In the genomic region with DNA sequence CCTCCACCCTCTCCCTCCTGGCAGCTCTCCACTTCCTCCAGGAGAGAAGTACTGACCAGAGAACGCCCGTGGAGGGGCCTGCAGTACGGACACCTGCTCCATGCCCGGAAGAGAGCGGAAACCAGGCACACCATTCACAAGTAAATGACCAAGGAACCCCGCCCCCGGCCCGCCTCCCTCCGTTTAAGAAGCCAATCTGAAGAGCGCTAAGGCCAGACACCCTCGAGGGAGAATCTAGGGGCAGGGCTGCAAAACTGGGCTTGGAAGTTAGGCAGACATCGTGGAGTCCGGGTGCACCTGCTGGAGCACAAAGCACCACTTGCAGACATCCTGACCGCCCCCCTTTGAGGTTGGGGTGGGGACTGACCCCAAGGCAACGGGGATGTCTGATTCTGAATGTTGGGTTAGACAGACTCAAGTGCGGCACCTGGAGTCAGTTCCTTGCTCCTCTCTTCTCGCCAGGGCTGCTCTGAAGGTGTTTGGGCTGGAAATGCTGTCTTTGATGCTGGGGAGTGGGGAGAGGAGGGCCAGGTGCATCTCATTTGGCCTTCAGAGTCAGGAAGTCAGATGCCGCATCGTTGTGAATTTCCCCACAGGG, we compare ENCODE assay signal across 8 cellular contexts. TPM values are rescaled to one million over a fixed set of nuclear protein-coding genes. Genes with fewer than 3 reads are reported as not detected.
DNase-seq lines count a peak whose midpoint lies in the region; ATAC-seq and TF ChIP-seq lines count a peak whose summit lies in the region.

No MANE protein-coding gene starts in this region.

- TF ChIP-seq CTCF in Calu3 (IDR thresholded peaks at IDR 0.05; ENCODE audit: unreplicated experiment) (no peak), LNCaP clone FGC (IDR thresholded peaks at IDR 0.05; ENCODE audit: control insufficient read depth, extremely low read depth, insufficient read depth) (peak; percentile 15; the same call in 1 of the 2 replicates), foreskin keratinocyte (conservative IDR thresholded peaks at IDR 0.05) (peak; percentile 37), omental fat pad (IDR thresholded peaks at IDR 0.05) (no peak)

- no peaks in the 10 kb centered on the region for H3K9me3 Mint-ChIP-seq in Calu3 (ENCODE audit: low read depth, unreplicated experiment)

- H3K27ac Mint-ChIP-seq in Calu3 (ENCODE audit: unreplicated experiment), result peak overlapping the region; percentile 82

- peak; percentile 67 for DNase-seq in Calu3
- peak; percentile 66 for DNase-seq in LNCaP clone FGC (ENCODE audit: low read depth)
- DNase-seq in activated effector memory CD4-positive, alpha-beta T cell treated with anti-CD3 and anti-CD28 coated beads, Interleukin-2, amount 50 U/mL, for 16 hours, result peak; percentile 91
- DNase-seq in foreskin keratinocyte, result peak; percentile 63 to 79
- DNase-seq in omental fat pad (ENCODE audit: low spot score), result peak; percentile 52

- H3K4me3 Mint-ChIP-seq in Calu3 (ENCODE audit: low read depth, unreplicated experiment), result peak overlapping the region; percentile 92

- H3K27me3 ChIP-seq in foreskin keratinocyte, result no peaks in the 10 kb centered on the region

- H3K4me3 ChIP-seq in LNCaP clone FGC (ENCODE audit: low read depth, low read length), result peak overlapping the region; percentile 96

- H3K27ac ChIP-seq in foreskin keratinocyte (no peak overlapping the region), temporal lobe (ENCODE audit: low read depth, low read length) (peak overlapping the region; percentile 56)

- no TSS peak for BruUV-seq in Calu3 (replicated peaks; lab: Mats Ljungman, UMichigan)

- ATAC-seq in GM21526 (IDR thresholded peaks at IDR 0.05; ENCODE audit: low FRiP score, unreplicated experiment) (peak; percentile 31), foreskin keratinocyte (peak; percentile 67), omental fat pad (ENCODE audit: low FRiP score) (peak; percentile 27)

- TF ChIP-seq POLR2A in Raji (IDR thresholded peaks at IDR 0.05; ENCODE audit: insufficient read depth, low read depth, low read length), result peak; percentile 86

- no peaks in the 10 kb centered on the region for H3K27me3 Mint-ChIP-seq in Calu3 (ENCODE audit: unreplicated experiment)

- CTCF ChIA-PET in Calu3 (lab: Charles Lee), result interaction anchor here (0.9 to 1.8 kb wide), 5 partner anchors 10 to 35 kb away, joined by 3 to 10 read pairs (median 3); no protein-coding TSS in a partner anchor

- peaks cover 6% of the 10 kb centered on the region for H3K4me1 ChIP-seq in foreskin keratinocyte

- intact Hi-C loops in Calu3 (cut with micrococcal nuclease; ENCODE audit: unreplicated experiment), result loop anchor here (2.0 kb wide), 1 partner anchor 48 kb away; no protein-coding TSS in a partner anchor

- H3K36me3 Mint-ChIP-seq in Calu3 (ENCODE audit: insufficient read depth, unreplicated experiment), result peaks cover 94% of the 10 kb centered on the region

- peaks cover 24% of the 10 kb centered on the region for H3K4me1 Mint-ChIP-seq in Calu3 (ENCODE audit: low read depth, unreplicated experiment)

RNA-seq across cellular contexts. Expression of a gene that starts 1.0 kb away (rescaled TPM):
- total RNA-seq in Calu3 (2022) (39.4 and 39.7 TPM in 2 replicates), foreskin keratinocyte (17.3 and 19.9 TPM in 2 replicates), omental fat pad (10 to 100 TPM; 13.9 to 28.0 (median 22.8) TPM), temporal lobe (25.1 TPM)
- polyA plus RNA-seq in foreskin keratinocyte, result 14.9 and 15.9 TPM in 2 replicates

RNA-seq across cellular contexts. Expression of a gene that starts 24.9 kb away (rescaled TPM):
- total RNA-seq in Calu3 (2022) (5.5 and 7.0 TPM in 2 replicates), foreskin keratinocyte (not detected in 2 replicates), omental fat pad (under 1 TPM in 3 of 4 donors, not detected in 1; 0.31 to 0.95 (median 0.36) TPM), temporal lobe (3.4 TPM)
- not detected in 2 replicates for polyA plus RNA-seq in foreskin keratinocyte

RNA-seq across cellular contexts. Expression of a gene that starts 40.5 kb away (rescaled TPM):
- 2,184 and 2,327 TPM in 2 replicates for total RNA-seq in Calu3 (2022)
- total RNA-seq in foreskin keratinocyte, result 3,185 and 3,808 TPM in 2 replicates
- 3,262 and 3,802 TPM in 2 replicates for polyA plus RNA-seq in foreskin keratinocyte
- 1,000 to 10,000 TPM; 1,930 to 4,437 (median 3,125) TPM for total RNA-seq in omental fat pad
- 2,532 TPM for total RNA-seq in temporal lobe

Comparison
In these comparisons a context has a peak if more than half of its experiments do, and no peak if none do; other contexts are left out.
1. CTCF ChIP-seq: peak in LNCaP clone FGC (single experiment) and foreskin keratinocyte (single experiment); none in Calu3 (single experiment) and omental fat pad (0 of 3).
2. Peak in every context shown above with its lines, with median percentiles within 50 percentile points of each other: DNase-seq and ATAC-seq.